Comparison of ENCODE assay signal across 10 cellular contexts in genomic region chr1:66316464-66317155, GRCh38.
A peak's percentile ranks its signal among the peaks of the same experiment; 100 is the strongest.
DNase-seq lines count a peak whose midpoint lies in the region; ATAC-seq, FAIRE-seq and TF ChIP-seq lines count a peak whose summit lies in the region.
"Had no signal": no experiment of that assay in that cellular context is flagged by ENCODE, and none has a peak within 500 bp of the region (broad histone marks: within the 10 kb centered on the region; RNA-seq: fewer than 3 reads in every experiment).

No MANE protein-coding gene starts in this region.

- peak; percentile 6 for FAIRE-seq in H54 (lab: Jason Lieb, UNC)

- WGBS in stomach, 5 donors, result 16 to 40% (median 26%) methylated on average over 3 of the region's 3 CpGs

- no peak for TF ChIP-seq POLR2A in H54 (IDR thresholded peaks at IDR 0.05; ENCODE audit: low read depth, low read length)
- no peak for TF ChIP-seq POLR2A in stomach (IDR thresholded peaks at IDR 0.05)

- H3K36me3 ChIP-seq in stomach, result no peaks in the 10 kb centered on the region

- peaks cover 10% of the 10 kb centered on the region for H3K4me1 Mint-ChIP-seq in activated CD8-positive, alpha-beta T cell treated with anti-CD3 and anti-CD28 coated beads for 36 hours (ENCODE audit: low read depth)
- peaks cover 14% of the 10 kb centered on the region for H3K4me1 Mint-ChIP-seq in activated T-cell treated with anti-CD3 and anti-CD28 coated beads, Interleukin-2, amount 50 U/mL, for 24 hours (ENCODE audit: low read depth)
- H3K4me1 Mint-ChIP-seq: central memory CD8-positive, alpha-beta T cell had no signal

- no peaks in the 10 kb centered on the region for H3K27me3 Mint-ChIP-seq in activated CD8-positive, alpha-beta T cell treated with anti-CD3 and anti-CD28 coated beads for 36 hours
- H3K27me3 Mint-ChIP-seq in activated T-cell treated with anti-CD3 and anti-CD28 coated beads, Interleukin-2, amount 50 U/mL, for 24 hours, result no peaks in the 10 kb centered on the region
- H3K27me3 Mint-ChIP-seq: central memory CD8-positive, alpha-beta T cell had no signal

- H3K4me1 ChIP-seq in stomach, result peaks cover 0 to 40% (median 21%) of the 10 kb centered on the region in 4 donors

- H3K4me3 ChIP-seq in stomach, result no peak overlapping the region

- CTCF ChIA-PET in activated CD8-positive, alpha-beta T cell treated with anti-CD3 and anti-CD28 coated beads for 36 hours (lab: Charles Lee), result interaction anchor here (0.7 to 2.2 kb wide), 2 partner anchors 10 to 13 kb away, joined by 3 to 8 read pairs; no protein-coding TSS in a partner anchor

- POLR2A ChIA-PET in activated CD8-positive, alpha-beta T cell treated with anti-CD3 and anti-CD28 coated beads for 36 hours (lab: Charles Lee), result no interaction called here

- ATAC-seq in activated CD8-positive, alpha-beta T cell treated with anti-CD3 and anti-CD28 coated beads for 36 hours, result peak; percentile 42
- ATAC-seq in left ventricle myocardium superior (peak; percentile 82), HG02938 (IDR thresholded peaks at IDR 0.05; ENCODE audit: unreplicated experiment) (no peak)

- H3K27me3 ChIP-seq in stomach, result no peaks in the 10 kb centered on the region

- H3K36me3 Mint-ChIP-seq in activated CD8-positive, alpha-beta T cell treated with anti-CD3 and anti-CD28 coated beads for 36 hours (ENCODE audit: low read depth), result no peaks in the 10 kb centered on the region
- no peaks in the 10 kb centered on the region for H3K36me3 Mint-ChIP-seq in activated T-cell treated with anti-CD3 and anti-CD28 coated beads, Interleukin-2, amount 50 U/mL, for 24 hours (ENCODE audit: low read depth)
- H3K36me3 Mint-ChIP-seq: immature natural killer cell had no signal

- no peak overlapping the region for H3K4me3 Mint-ChIP-seq in activated CD8-positive, alpha-beta T cell treated with anti-CD3 and anti-CD28 coated beads for 36 hours
- no peak overlapping the region for H3K4me3 Mint-ChIP-seq in activated T-cell treated with anti-CD3 and anti-CD28 coated beads, Interleukin-2, amount 50 U/mL, for 24 hours
- H3K4me3 Mint-ChIP-seq: central memory CD8-positive, alpha-beta T cell; immature natural killer cell had no signal

- TF ChIP-seq EP300 in stomach (IDR thresholded peaks at IDR 0.05), result no peak

- no peak overlapping the region for H3K27ac Mint-ChIP-seq in activated CD8-positive, alpha-beta T cell treated with anti-CD3 and anti-CD28 coated beads for 36 hours
- H3K27ac Mint-ChIP-seq in activated T-cell treated with anti-CD3 and anti-CD28 coated beads, Interleukin-2, amount 50 U/mL, for 24 hours, result no peak overlapping the region

- peaks cover 4% of the 10 kb centered on the region for H3K9me3 Mint-ChIP-seq in activated CD8-positive, alpha-beta T cell treated with anti-CD3 and anti-CD28 coated beads for 36 hours
- peaks cover 3% of the 10 kb centered on the region for H3K9me3 Mint-ChIP-seq in activated T-cell treated with anti-CD3 and anti-CD28 coated beads, Interleukin-2, amount 50 U/mL, for 24 hours

- no peaks in the 10 kb centered on the region for H3K9me3 ChIP-seq in stomach

- DNase-seq in H54 (ENCODE audit: insufficient read length, low spot score) (no peak), left ventricle myocardium superior (no peak), stomach (no peak), NCI-H82 treated with DMSO at 0.1 percent for 48 hours (lab: John Stamatoyannopoulos, UW; ENCODE audit: unreplicated experiment) (no peak)
- DNase-seq in activated CD8-positive, alpha-beta T cell treated with anti-CD3 and anti-CD28 coated beads for 36 hours, result no peak
- DNase-seq in activated T-cell treated with anti-CD3 and anti-CD28 coated beads, Interleukin-2, amount 50 U/mL, for 24 hours, result no peak
- DNase-seq: activated CD4-positive, alpha-beta T cell treated with anti-CD3 and anti-CD28 coated beads for 4 hours; immature natural killer cell had no signal

- intact Hi-C loops in activated CD8-positive, alpha-beta T cell treated with anti-CD3 and anti-CD28 coated beads for 36 hours (cut with micrococcal nuclease), result no loop called here
- intact Hi-C loops in left ventricle myocardium superior (cut with micrococcal nuclease) (no loop called here), stomach (cut with DNase I; ENCODE audit: low total_unique reads) (no loop called here)

- no peak for TF ChIP-seq CTCF in activated CD8-positive, alpha-beta T cell treated with anti-CD3 and anti-CD28 coated beads for 36 hours (IDR thresholded peaks at IDR 0.05)
- TF ChIP-seq CTCF in stomach (IDR thresholded peaks at IDR 0.05), result no peak

- H3K27ac ChIP-seq in stomach, result peak overlapping the region in 4 of 5 donors; percentile 17 to 80 (median 69)
